In the genomic region with DNA sequence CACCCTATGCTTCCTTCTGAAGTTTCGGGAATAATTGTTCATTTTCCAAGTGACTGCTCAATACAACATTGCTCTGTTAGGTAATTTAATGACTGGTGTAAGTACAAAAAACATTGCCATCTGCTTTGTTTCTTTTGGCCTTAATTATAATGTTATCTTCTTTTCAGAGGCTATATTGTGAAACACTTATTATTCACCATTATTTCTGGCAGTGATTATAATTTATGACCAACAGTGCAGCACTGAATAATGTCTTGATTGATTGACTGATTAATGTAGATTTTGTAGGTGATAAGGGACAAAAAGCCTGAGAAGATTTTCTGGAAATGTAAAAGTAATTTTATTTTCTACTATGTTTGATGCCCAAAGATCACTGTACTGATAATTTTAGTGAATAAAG, we compare ENCODE assay signal across 29 cellular contexts.
DNase-seq lines count a peak whose midpoint lies in the region; ATAC-seq and TF ChIP-seq lines count a peak whose summit lies in the region.
"Had no signal": no experiment of that assay in that cellular context is flagged by ENCODE, and none has a peak within 500 bp of the region (broad histone marks: within the 10 kb centered on the region; RNA-seq: fewer than 3 reads in every experiment).

No MANE protein-coding gene starts in this region.

- no peak overlapping the region for H3K9ac ChIP-seq in mammary epithelial cell (ENCODE audit: insufficient read depth, low read length)

- no peaks in the 10 kb centered on the region for H3K27me3 ChIP-seq in mammary epithelial cell (ENCODE audit: insufficient read depth, low read length)
- H3K27me3 ChIP-seq: ascending aorta, dorsolateral prefrontal cortex, foreskin keratinocyte, heart left ventricle, tibial nerve had no signal

- BruUV-seq in MCF 10A (replicated peaks; lab: Mats Ljungman, UMichigan) = no TSS peak
- no TSS peak for BruUV-seq in mammary epithelial cell (replicated peaks; lab: Mats Ljungman, UMichigan)

- peaks cover 13% of the 10 kb centered on the region for H3K4me1 Mint-ChIP-seq in MCF 10A (ENCODE audit: insufficient read depth, unreplicated experiment)
- no peaks in the 10 kb centered on the region for H3K4me1 Mint-ChIP-seq in activated CD4-positive, alpha-beta T cell treated with anti-CD3 and anti-CD28 coated beads for 36 hours
- H3K4me1 Mint-ChIP-seq: nephron had no signal

- dilution Hi-C loops in mammary epithelial cell (cut with HindIII; ENCODE audit: low sequenced_read_pairs) = no loop called here

- no peaks in the 10 kb centered on the region for H4K20me1 ChIP-seq in mammary epithelial cell (ENCODE audit: insufficient read depth, low read length)

- H3K9me3 Mint-ChIP-seq in MCF 10A (ENCODE audit: unreplicated experiment) = no peaks in the 10 kb centered on the region
- no peaks in the 10 kb centered on the region for H3K9me3 Mint-ChIP-seq in activated CD4-positive, alpha-beta T cell treated with anti-CD3 and anti-CD28 coated beads for 36 hours (ENCODE audit: low read depth)
- H3K9me3 Mint-ChIP-seq: H9, nephron had no signal

- H3K4me3 ChIP-seq in mammary epithelial cell (replicated peaks in 1 of 3; ENCODE audit: insufficient read depth in 1 of 3, low read depth in 2 of 3, low read length in 3 of 3) = no peak overlapping the region
- H3K4me3 ChIP-seq: ascending aorta, dorsolateral prefrontal cortex, heart left ventricle, K562, lung, SK-N-MC, tibial nerve had no signal

- POLR2A ChIA-PET in MCF 10A (lab: Yijun Ruan, JAX) = interaction anchor here (0.9 to 1.0 kb wide), 3 partner anchors 14 to 19 kb away, joined by 3 read pairs; no protein-coding TSS in a partner anchor
- POLR2A ChIA-PET in activated CD4-positive, alpha-beta T cell treated with anti-CD3 and anti-CD28 coated beads for 36 hours (lab: Charles Lee) = no interaction called here

- no peaks in the 10 kb centered on the region for H3K9me3 ChIP-seq in mammary epithelial cell (replicated peaks; ENCODE audit: insufficient read depth, low read length)
- H3K9me3 ChIP-seq: ascending aorta, heart left ventricle, tibial nerve had no signal

- CTCF ChIA-PET in MCF 10A (lab: Yijun Ruan, JAX) = interaction anchor here (0.9 to 1.1 kb wide), 2 partner anchors 14 to 242 kb away, joined by 3 to 4 read pairs; no protein-coding TSS in a partner anchor
- CTCF ChIA-PET in mammary epithelial cell (lab: Charles Lee; ENCODE audit: low non-redundant PET) = interaction anchor here (0.6 kb wide), 1 partner anchor 466 kb away, joined by 3 read pairs; no protein-coding TSS in a partner anchor
- CTCF ChIA-PET in activated CD4-positive, alpha-beta T cell treated with anti-CD3 and anti-CD28 coated beads for 36 hours (lab: Charles Lee) = no interaction called here

- no peak overlapping the region for H3K27ac ChIP-seq in mammary epithelial cell (ENCODE audit: insufficient read depth, low read depth, low read length)
- H3K27ac ChIP-seq: ascending aorta, dorsolateral prefrontal cortex, foreskin keratinocyte, heart left ventricle, SK-N-MC, tibial nerve had no signal

- no peak overlapping the region for H3K4me2 ChIP-seq in mammary epithelial cell (ENCODE audit: insufficient read depth, low read depth, low read length)

- H3K4me1 ChIP-seq in mammary epithelial cell (ENCODE audit: insufficient read depth, low read length) = no peaks in the 10 kb centered on the region
- H3K4me1 ChIP-seq: ascending aorta, foreskin keratinocyte had no signal

- H3K79me2 ChIP-seq in mammary epithelial cell (ENCODE audit: insufficient read depth, low read length) = no peaks in the 10 kb centered on the region

- whole genome bisulfite sequencing in mammary epithelial cell (ENCODE audit: low coverage, missing lambda C conversion rate) = 67% methylated on average over 1 of the region's 1 CpG

- peak overlapping the region; percentile 59 for H3K4me3 Mint-ChIP-seq in MCF 10A (ENCODE audit: unreplicated experiment)
- H3K4me3 Mint-ChIP-seq in activated CD4-positive, alpha-beta T cell treated with anti-CD3 and anti-CD28 coated beads for 36 hours = no peak overlapping the region
- H3K4me3 Mint-ChIP-seq: activated naive CD8-positive, alpha-beta T cell; CD4-positive, alpha-beta memory T cell; H9; nephron had no signal

- no peaks in the 10 kb centered on the region for H3K36me3 ChIP-seq in mammary epithelial cell (ENCODE audit: insufficient read depth, low read length)
- H3K36me3 ChIP-seq: ascending aorta, heart left ventricle, tibial nerve had no signal

- DNase-seq in MCF 10A (ENCODE audit: unreplicated experiment) = peak; percentile 51
- no peak for DNase-seq in mammary epithelial cell
- DNase-seq in NCI-H2171 treated with DMSO at 0.1 percent for 48 hours (lab: John Stamatoyannopoulos, UW) = peak; percentile 76
- DNase-seq in dermis microvascular lymphatic vessel endothelial cell (ENCODE audit: low read depth in 2 of 2) = peak; percentile 33 to 49
- peak; percentile 6 for DNase-seq in renal cortical epithelial cell (ENCODE audit: low read depth)
- no peak for DNase-seq in activated CD4-positive, alpha-beta T cell treated with anti-CD3 and anti-CD28 coated beads for 36 hours
- no peak for DNase-seq in NCI-H2107 treated with DMSO at 0.1 percent for 48 hours (lab: John Stamatoyannopoulos, UW; ENCODE audit: unreplicated experiment)
- DNase-seq: activated CD8-positive, alpha-beta memory T cell treated with anti-CD3 and anti-CD28 coated beads for 24 hours; activated effector memory CD4-positive, alpha-beta T cell treated with Interleukin-2 at 50 U/mL for 16 hours; CD4-positive, alpha-beta memory T cell; DMS153; dorsolateral prefrontal cortex; foreskin keratinocyte; H9; heart left ventricle; kidney glomerular epithelial cell; MM.1S; NCI-H1436 treated with DMSO at 0.1 percent for 48 hours; NCI-H526; small intestine; T-helper 2 cell had no signal

- no peak for TF ChIP-seq CTCF in MCF 10A (IDR thresholded peaks at IDR 0.05; ENCODE audit: unreplicated experiment)
- TF ChIP-seq CTCF in mammary epithelial cell (conservative IDR thresholded peaks at IDR 0.05 in 1 of 2, IDR thresholded peaks at IDR 0.05 in 1 of 2; ENCODE audit: extremely low read depth in 1 of 2, insufficient read depth in 1 of 2, low read depth in 1 of 2, low read length in 2 of 2) = no peak

- H2AFZ ChIP-seq in mammary epithelial cell (ENCODE audit: low read depth, low read length) = no peak overlapping the region

- H3K36me3 Mint-ChIP-seq in MCF 10A (ENCODE audit: insufficient read depth, unreplicated experiment) = peaks cover 6% of the 10 kb centered on the region
- H3K36me3 Mint-ChIP-seq in activated CD4-positive, alpha-beta T cell treated with anti-CD3 and anti-CD28 coated beads for 36 hours (ENCODE audit: low read depth) = no peaks in the 10 kb centered on the region
- H3K36me3 Mint-ChIP-seq: activated naive CD8-positive, alpha-beta T cell had no signal

- intact Hi-C loops in MCF 10A (cut with micrococcal nuclease) (no loop called here), mammary epithelial cell (cut with micrococcal nuclease) (no loop called here)
- intact Hi-C loops in activated CD4-positive, alpha-beta T cell treated with anti-CD3 and anti-CD28 coated beads for 36 hours (cut with DNase I, micrococcal nuclease) = no loop called here

- peak overlapping the region; percentile 4 for H3K27ac Mint-ChIP-seq in MCF 10A (ENCODE audit: low read depth, unreplicated experiment)
- no peak overlapping the region for H3K27ac Mint-ChIP-seq in activated CD4-positive, alpha-beta T cell treated with anti-CD3 and anti-CD28 coated beads for 36 hours
- H3K27ac Mint-ChIP-seq: activated naive CD8-positive, alpha-beta T cell; H9; nephron had no signal

- ATAC-seq in activated CD4-positive, alpha-beta T cell treated with anti-CD3 and anti-CD28 coated beads for 36 hours = no peak
- no peak for ATAC-seq in GM19324 (IDR thresholded peaks at IDR 0.05; ENCODE audit: low FRiP score, unreplicated experiment)
- ATAC-seq: foreskin keratinocyte, K562 had no signal

- in situ Hi-C loops in mammary epithelial cell (cut with MboI; ENCODE audit: low sequenced_read_pairs in 2 of 2) = no loop called here

- no peaks in the 10 kb centered on the region for H3K27me3 Mint-ChIP-seq in MCF 10A (ENCODE audit: insufficient read depth, unreplicated experiment)
- no peaks in the 10 kb centered on the region for H3K27me3 Mint-ChIP-seq in activated CD4-positive, alpha-beta T cell treated with anti-CD3 and anti-CD28 coated beads for 36 hours
- H3K27me3 Mint-ChIP-seq: activated naive CD8-positive, alpha-beta T cell; CD4-positive, alpha-beta memory T cell had no signal

Comparison
In these comparisons a context has a peak if more than half of its experiments do, and no peak if none do; other contexts are left out.
1. DNase-seq: peak in MCF 10A (single experiment), NCI-H2171 treated with DMSO at 0.1 percent for 48 hours (single experiment), dermis microvascular lymphatic vessel endothelial cell (2 of 2) and renal cortical epithelial cell (single experiment); none in mammary epithelial cell (single experiment), activated CD4-positive, alpha-beta T cell treated with anti-CD3 and anti-CD28 coated beads for 36 hours (single experiment) and NCI-H2107 treated with DMSO at 0.1 percent for 48 hours (single experiment).